ENCODE assay signal across 2 cellular contexts in genomic region chr7:99679032-99679399, GRCh38.
TF ChIP-seq lines count a peak whose summit lies in the region.

No MANE protein-coding gene starts in this region.

TF ChIP-seq in H1, 55 proteins besides CTCF, POLR2A, EP300 and RAD21:
- TF ChIP-seq TBP (IDR thresholded peaks at IDR 0.05; ENCODE audit: low read depth, low read length) (no peak), RFX5 (IDR thresholded peaks at IDR 0.05; ENCODE audit: borderline replicate concordance, low read depth, low read length) (no peak)
TF ChIP-seq in H1: peak in this region for 0.

TF ChIP-seq in GM23338, 12 proteins besides CTCF, POLR2A, EP300 and RAD21:
- no peak for TF ChIP-seq ZNF462 (CRISPR knock-in tag; IDR thresholded peaks at IDR 0.05)
- TF ChIP-seq REST (IDR thresholded peaks at IDR 0.05; ENCODE audit: unreplicated experiment): no peak
- no peak for TF ChIP-seq EZH2phosphoT487 (IDR thresholded peaks at IDR 0.05; ENCODE audit: unreplicated experiment)
- no peak for TF ChIP-seq JUNB (IDR thresholded peaks at IDR 0.05; ENCODE audit: unreplicated experiment)
- TF ChIP-seq ZNF114 (CRISPR knock-in tag; IDR thresholded peaks at IDR 0.05): no peak
- no peak for TF ChIP-seq ETS1 (IDR thresholded peaks at IDR 0.05)
- no peak for TF ChIP-seq STAT1 (IDR thresholded peaks at IDR 0.05; ENCODE audit: unreplicated experiment)
- TF ChIP-seq ZNF331 (CRISPR knock-in tag; IDR thresholded peaks at IDR 0.05; ENCODE audit: low read depth): no peak
- no peak for TF ChIP-seq EZH2 (IDR thresholded peaks at IDR 0.05; ENCODE audit: low read depth, unreplicated experiment)
- TF ChIP-seq POLR2AphosphoS5 (IDR thresholded peaks at IDR 0.05; ENCODE audit: low read depth): no peak
- TF ChIP-seq CREB1 (CRISPR knock-in tag; IDR thresholded peaks at IDR 0.05; ENCODE audit: low read depth): no peak
- no peak for TF ChIP-seq NANOG (IDR thresholded peaks at IDR 0.05; ENCODE audit: borderline replicate concordance)
